1 cellular context compared by ENCODE assay signal in genomic region chr13:48037346-48038173, GRCh38.
TF ChIP-seq lines count a peak whose summit lies in the region.

TSS of gene NUDT15 (plus strand) at chr13:48037726. CDS start at chr13:48037747, 21 bp downstream.

TF ChIP-seq in HepG2, 621 proteins besides CTCF, POLR2A, EP300 and RAD21 (continued from another document and continues in another):
- TF ChIP-seq, protein P1, sequence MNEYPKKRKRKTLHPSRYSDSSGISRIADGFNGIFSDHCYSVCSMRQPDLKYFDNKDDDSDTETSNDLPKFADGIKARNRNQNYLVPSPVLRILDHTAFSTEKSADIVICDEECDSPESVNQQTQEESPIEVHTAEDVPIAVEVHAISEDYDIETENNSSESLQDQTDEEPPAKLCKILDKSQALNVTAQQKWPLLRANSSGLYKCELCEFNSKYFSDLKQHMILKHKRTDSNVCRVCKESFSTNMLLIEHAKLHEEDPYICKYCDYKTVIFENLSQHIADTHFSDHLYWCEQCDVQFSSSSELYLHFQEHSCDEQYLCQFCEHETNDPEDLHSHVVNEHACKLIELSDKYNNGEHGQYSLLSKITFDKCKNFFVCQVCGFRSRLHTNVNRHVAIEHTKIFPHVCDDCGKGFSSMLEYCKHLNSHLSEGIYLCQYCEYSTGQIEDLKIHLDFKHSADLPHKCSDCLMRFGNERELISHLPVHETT (CRISPR knock-in tag; conservative IDR thresholded peaks at IDR 0.05): peak; percentile 86
- TF ChIP-seq, protein P2, sequence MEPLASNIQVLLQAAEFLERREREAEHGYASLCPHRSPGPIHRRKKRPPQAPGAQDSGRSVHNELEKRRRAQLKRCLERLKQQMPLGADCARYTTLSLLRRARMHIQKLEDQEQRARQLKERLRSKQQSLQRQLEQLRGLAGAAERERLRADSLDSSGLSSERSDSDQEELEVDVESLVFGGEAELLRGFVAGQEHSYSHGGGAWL (CRISPR knock-in tag; IDR thresholded peaks at IDR 0.05): peak; percentile 86
- 0 out of 2 replicates have a peak, but pooled peaks have one; percentile 70 for TF ChIP-seq ZBTB39 (CRISPR knock-in tag; IDR thresholded peaks at IDR 0.05)
- peak; percentile 89; the same call in 1 of the 2 replicates for TF ChIP-seq EEA1 (CRISPR knock-in tag; IDR thresholded peaks at IDR 0.05; ENCODE audit: borderline replicate concordance)
- peak; percentile 98 for TF ChIP-seq ZNF543 (CRISPR knock-in tag; IDR thresholded peaks at IDR 0.05)
- TF ChIP-seq ZNF563 (CRISPR knock-in tag; IDR thresholded peaks at IDR 0.05): peak; percentile 74; the same call in 1 of the 2 replicates
- TF ChIP-seq ZNF564 (CRISPR knock-in tag; IDR thresholded peaks at IDR 0.05): peak; percentile 97
- TF ChIP-seq ZSCAN30 (CRISPR knock-in tag; IDR thresholded peaks at IDR 0.05): 0 out of 2 replicates have a peak, but pooled peaks have one; percentile 46
- no peak; the same call in 1 of the 2 replicates for TF ChIP-seq SATB2 (CRISPR knock-in tag; IDR thresholded peaks at IDR 0.05)
- peak; percentile 86 for TF ChIP-seq ELF3 (CRISPR knock-in tag; IDR thresholded peaks at IDR 0.05)
- peak; percentile 81; the same call in 1 of the 2 replicates for TF ChIP-seq ZNF337 (CRISPR knock-in tag; IDR thresholded peaks at IDR 0.05; ENCODE audit: borderline replicate concordance, low read depth)
- TF ChIP-seq KDM5A (IDR thresholded peaks at IDR 0.05; ENCODE audit: borderline replicate concordance, low read length): peak; percentile 66; the same call in 1 of the 2 replicates
- TF ChIP-seq DZIP1 (CRISPR knock-in tag; IDR thresholded peaks at IDR 0.05): peak; percentile 98
- no peak for TF ChIP-seq RORA (CRISPR knock-in tag; IDR thresholded peaks at IDR 0.05)
- peak; percentile 79 for TF ChIP-seq HES4 (CRISPR knock-in tag; IDR thresholded peaks at IDR 0.05; ENCODE audit: borderline replicate concordance)
- TF ChIP-seq HNF4G (IDR thresholded peaks at IDR 0.05; ENCODE audit: borderline replicate concordance, low read depth, low read length): peak; percentile 13; the same call in 1 of the 2 replicates
- TF ChIP-seq HNF4G (CRISPR knock-in tag; IDR thresholded peaks at IDR 0.05; ENCODE audit: borderline replicate concordance, low read depth): no peak
- no peak; the same call in 1 of the 2 replicates for TF ChIP-seq MLX (CRISPR knock-in tag; IDR thresholded peaks at IDR 0.05)
- no peak for TF ChIP-seq KDM1A (CRISPR knock-in tag; IDR thresholded peaks at IDR 0.05)
- peak; percentile 83; the same call in 1 of the 2 replicates for TF ChIP-seq CREBL2 (CRISPR knock-in tag; IDR thresholded peaks at IDR 0.05; ENCODE audit: borderline replicate concordance)
- TF ChIP-seq, protein P3, sequence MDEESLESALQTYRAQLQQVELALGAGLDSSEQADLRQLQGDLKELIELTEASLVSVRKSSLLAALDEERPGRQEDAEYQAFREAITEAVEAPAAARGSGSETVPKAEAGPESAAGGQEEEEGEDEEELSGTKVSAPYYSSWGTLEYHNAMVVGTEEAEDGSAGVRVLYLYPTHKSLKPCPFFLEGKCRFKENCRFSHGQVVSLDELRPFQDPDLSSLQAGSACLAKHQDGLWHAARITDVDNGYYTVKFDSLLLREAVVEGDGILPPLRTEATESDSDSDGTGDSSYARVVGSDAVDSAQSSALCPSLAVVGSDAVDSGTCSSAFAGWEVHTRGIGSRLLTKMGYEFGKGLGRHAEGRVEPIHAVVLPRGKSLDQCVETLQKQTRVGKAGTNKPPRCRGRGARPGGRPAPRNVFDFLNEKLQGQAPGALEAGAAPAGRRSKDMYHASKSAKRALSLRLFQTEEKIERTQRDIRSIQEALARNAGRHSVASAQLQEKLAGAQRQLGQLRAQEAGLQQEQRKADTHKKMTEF (CRISPR knock-in tag; IDR thresholded peaks at IDR 0.05): peak; percentile 97
- no peak for TF ChIP-seq ZFP36L2 (CRISPR knock-in tag; IDR thresholded peaks at IDR 0.05)
- TF ChIP-seq ETS1 (CRISPR knock-in tag; IDR thresholded peaks at IDR 0.05): peak; percentile 67; the same call in 1 of the 2 replicates
- TF ChIP-seq, protein P4, sequence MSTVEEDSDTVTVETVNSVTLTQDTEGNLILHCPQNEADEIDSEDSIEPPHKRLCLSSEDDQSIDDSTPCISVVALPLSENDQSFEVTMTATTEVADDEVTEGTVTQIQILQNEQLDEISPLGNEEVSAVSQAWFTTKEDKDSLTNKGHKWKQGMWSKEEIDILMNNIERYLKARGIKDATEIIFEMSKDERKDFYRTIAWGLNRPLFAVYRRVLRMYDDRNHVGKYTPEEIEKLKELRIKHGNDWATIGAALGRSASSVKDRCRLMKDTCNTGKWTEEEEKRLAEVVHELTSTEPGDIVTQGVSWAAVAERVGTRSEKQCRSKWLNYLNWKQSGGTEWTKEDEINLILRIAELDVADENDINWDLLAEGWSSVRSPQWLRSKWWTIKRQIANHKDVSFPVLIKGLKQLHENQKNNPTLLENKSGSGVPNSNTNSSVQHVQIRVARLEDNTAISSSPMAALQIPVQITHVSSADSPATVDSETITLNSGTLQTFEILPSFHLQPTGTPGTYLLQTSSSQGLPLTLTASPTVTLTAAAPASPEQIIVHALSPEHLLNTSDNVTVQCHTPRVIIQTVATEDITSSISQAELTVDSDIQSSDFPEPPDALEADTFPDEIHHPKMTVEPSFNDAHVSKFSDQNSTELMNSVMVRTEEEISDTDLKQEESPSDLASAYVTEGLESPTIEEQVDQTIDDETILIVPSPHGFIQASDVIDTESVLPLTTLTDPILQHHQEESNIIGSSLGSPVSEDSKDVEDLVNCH (CRISPR knock-in tag; IDR thresholded peaks at IDR 0.05): 0 out of 2 replicates have a peak, but pooled peaks have one; percentile 80
- peak; percentile 83; the same call in 1 of the 2 replicates for TF ChIP-seq MAF1 (CRISPR knock-in tag; IDR thresholded peaks at IDR 0.05; ENCODE audit: borderline replicate concordance)
- TF ChIP-seq PHF5A (CRISPR knock-in tag; IDR thresholded peaks at IDR 0.05; ENCODE audit: low read depth, unreplicated experiment): no peak
- peak; percentile 85; the same call in 1 of the 2 replicates for TF ChIP-seq ZNF276 (CRISPR knock-in tag; IDR thresholded peaks at IDR 0.05; ENCODE audit: low read depth)
- peak; percentile 96 for TF ChIP-seq ZNF501 (CRISPR knock-in tag; IDR thresholded peaks at IDR 0.05)
- TF ChIP-seq, protein P5, sequence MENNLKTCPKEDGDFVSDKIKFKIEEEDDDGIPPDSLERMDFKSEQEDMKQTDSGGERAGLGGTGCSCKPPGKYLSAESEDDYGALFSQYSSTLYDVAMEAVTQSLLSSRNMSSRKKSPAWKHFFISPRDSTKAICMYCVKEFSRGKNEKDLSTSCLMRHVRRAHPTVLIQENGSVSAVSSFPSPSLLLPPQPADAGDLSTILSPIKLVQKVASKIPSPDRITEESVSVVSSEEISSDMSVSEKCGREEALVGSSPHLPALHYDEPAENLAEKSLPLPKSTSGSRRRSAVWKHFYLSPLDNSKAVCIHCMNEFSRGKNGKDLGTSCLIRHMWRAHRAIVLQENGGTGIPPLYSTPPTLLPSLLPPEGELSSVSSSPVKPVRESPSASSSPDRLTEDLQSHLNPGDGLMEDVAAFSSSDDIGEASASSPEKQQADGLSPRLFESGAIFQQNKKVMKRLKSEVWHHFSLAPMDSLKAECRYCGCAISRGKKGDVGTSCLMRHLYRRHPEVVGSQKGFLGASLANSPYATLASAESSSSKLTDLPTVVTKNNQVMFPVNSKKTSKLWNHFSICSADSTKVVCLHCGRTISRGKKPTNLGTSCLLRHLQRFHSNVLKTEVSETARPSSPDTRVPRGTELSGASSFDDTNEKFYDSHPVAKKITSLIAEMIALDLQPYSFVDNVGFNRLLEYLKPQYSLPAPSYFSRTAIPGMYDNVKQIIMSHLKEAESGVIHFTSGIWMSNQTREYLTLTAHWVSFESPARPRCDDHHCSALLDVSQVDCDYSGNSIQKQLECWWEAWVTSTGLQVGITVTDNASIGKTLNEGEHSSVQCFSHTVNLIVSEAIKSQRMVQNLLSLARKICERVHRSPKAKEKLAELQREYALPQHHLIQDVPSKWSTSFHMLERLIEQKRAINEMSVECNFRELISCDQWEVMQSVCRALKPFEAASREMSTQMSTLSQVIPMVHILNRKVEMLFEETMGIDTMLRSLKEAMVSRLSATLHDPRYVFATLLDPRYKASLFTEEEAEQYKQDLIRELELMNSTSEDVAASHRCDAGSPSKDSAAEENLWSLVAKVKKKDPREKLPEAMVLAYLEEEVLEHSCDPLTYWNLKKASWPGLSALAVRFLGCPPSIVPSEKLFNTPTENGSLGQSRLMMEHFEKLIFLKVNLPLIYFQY (CRISPR knock-in tag; IDR thresholded peaks at IDR 0.05; ENCODE audit: borderline replicate concordance): peak; percentile 62; the same call in 1 of the 2 replicates
- TF ChIP-seq, protein P6, sequence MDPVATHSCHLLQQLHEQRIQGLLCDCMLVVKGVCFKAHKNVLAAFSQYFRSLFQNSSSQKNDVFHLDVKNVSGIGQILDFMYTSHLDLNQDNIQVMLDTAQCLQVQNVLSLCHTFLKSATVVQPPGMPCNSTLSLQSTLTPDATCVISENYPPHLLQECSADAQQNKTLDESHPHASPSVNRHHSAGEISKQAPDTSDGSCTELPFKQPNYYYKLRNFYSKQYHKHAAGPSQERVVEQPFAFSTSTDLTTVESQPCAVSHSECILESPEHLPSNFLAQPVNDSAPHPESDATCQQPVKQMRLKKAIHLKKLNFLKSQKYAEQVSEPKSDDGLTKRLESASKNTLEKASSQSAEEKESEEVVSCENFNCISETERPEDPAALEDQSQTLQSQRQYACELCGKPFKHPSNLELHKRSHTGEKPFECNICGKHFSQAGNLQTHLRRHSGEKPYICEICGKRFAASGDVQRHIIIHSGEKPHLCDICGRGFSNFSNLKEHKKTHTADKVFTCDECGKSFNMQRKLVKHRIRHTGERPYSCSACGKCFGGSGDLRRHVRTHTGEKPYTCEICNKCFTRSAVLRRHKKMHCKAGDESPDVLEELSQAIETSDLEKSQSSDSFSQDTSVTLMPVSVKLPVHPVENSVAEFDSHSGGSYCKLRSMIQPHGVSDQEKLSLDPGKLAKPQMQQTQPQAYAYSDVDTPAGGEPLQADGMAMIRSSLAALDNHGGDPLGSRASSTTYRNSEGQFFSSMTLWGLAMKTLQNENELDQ (CRISPR knock-in tag; IDR thresholded peaks at IDR 0.05; ENCODE audit: borderline replicate concordance): no peak
- peak; percentile 69 for TF ChIP-seq BORCS8-MEF2B (CRISPR knock-in tag; IDR thresholded peaks at IDR 0.05)
- peak; percentile 71; the same call in 1 of the 2 replicates for TF ChIP-seq ZNF570 (CRISPR knock-in tag; IDR thresholded peaks at IDR 0.05; ENCODE audit: borderline replicate concordance)
- TF ChIP-seq ATF7 (IDR thresholded peaks at IDR 0.05): no peak
- peak; percentile 92 for TF ChIP-seq ATF7 (CRISPR knock-in tag; IDR thresholded peaks at IDR 0.05)
- no peak for TF ChIP-seq RFX1 (IDR thresholded peaks at IDR 0.05)
